ENCODE assay signal across 18 cellular contexts in the genomic region with DNA sequence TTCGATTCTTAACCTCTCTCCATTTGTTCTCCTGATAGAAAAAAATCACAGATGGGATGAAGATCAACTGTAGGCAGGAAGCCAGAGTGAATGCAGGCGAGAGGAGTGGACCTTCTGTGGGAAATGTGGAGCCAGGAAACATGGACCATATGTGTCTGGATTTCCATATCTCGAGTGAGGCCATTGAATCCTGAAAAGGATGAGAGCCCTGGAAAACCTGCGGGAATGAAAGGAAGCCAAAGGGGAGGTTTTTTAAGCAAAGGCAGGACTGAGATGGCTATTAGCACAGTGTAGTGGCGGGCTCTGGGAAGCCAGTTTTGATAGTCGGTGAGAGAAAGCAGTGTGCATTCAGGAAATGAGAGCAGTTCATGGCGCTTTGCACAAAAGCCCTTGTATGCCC.
"Had no signal": no experiment of that assay in that cellular context is flagged by ENCODE, and none has a peak within 500 bp of the region (broad histone marks: within the 10 kb centered on the region; RNA-seq: fewer than 3 reads in every experiment).

No MANE protein-coding gene starts in this region.

- DNase-seq: cortex of kidney; effector CD8-positive, alpha-beta T cell; heart right ventricle; hypothalamus; islet precursor cell; mammary epithelial cell; naive thymus-derived CD4-positive, alpha-beta T cell; nephron progenitor cell; ovary; right cardiac atrium; small intestine; stimulated activated CD4-positive, alpha-beta T cell treated with anti-CD3 and anti-CD28 coated beads, Interleukin-12 subunit alpha, Interleukin-12 subunit beta, amount 100 ng/mL, for 4 hours; stimulated activated naive CD4-positive, alpha-beta T cell; stomach; transverse colon had no signal

- H3K4me1 ChIP-seq: heart right ventricle, stomach, transverse colon had no signal

- H3K27me3 ChIP-seq: ovary, stomach, transverse colon had no signal

- H3K27ac Mint-ChIP-seq: naive thymus-derived CD4-positive, alpha-beta T cell; nephron progenitor cell; progenitor cell of endocrine pancreas had no signal

- H3K36me3 ChIP-seq: heart right ventricle, ovary, stomach, thoracic aorta, transverse colon had no signal

- H3K4me3 Mint-ChIP-seq: naive thymus-derived CD4-positive, alpha-beta T cell; nephron progenitor cell had no signal

- H3K9me3 ChIP-seq: ovary, thoracic aorta had no signal

- H3K27ac ChIP-seq: heart right ventricle, ovary, stomach, thoracic aorta, transverse colon had no signal

- H3K4me3 ChIP-seq: dorsolateral prefrontal cortex, heart right ventricle, ovary, stomach, thoracic aorta, transverse colon had no signal
